ENCODE assay signal across 31 cellular contexts in genomic region chr10:36283827-36284226, GRCh38.
"Had no signal": no experiment of that assay in that cellular context is flagged by ENCODE, and none has a peak within 500 bp of the region (broad histone marks: within the 10 kb centered on the region; RNA-seq: fewer than 3 reads in every experiment).

No MANE protein-coding gene starts in this region.

- H3K27me3 ChIP-seq: ovary, right lobe of liver, spleen, suprapubic skin, testis, tibial artery, transverse colon, upper lobe of left lung, vagina had no signal

- H3K36me3 Mint-ChIP-seq: naive B cell; stimulated activated memory B cell treated with anti-CD40 and anti-IgM and Interleukin-4, amounts not matched to agents 10 μg/mL and 1 μg/mL and 100 μg/mL, for 72 hours had no signal

- H3K27me3 Mint-ChIP-seq: naive B cell; naive thymus-derived CD8-positive, alpha-beta T cell; natural killer cell treated with Interleukin-12 subunit alpha and Interleukin-12 subunit beta and Interleukin-15 and Interleukin-18, amount 100 ng/mL, for 72 hours; progenitor cell of endocrine pancreas; stimulated activated memory B cell treated with anti-CD40 and anti-IgM and Interleukin-4, amounts not matched to agents 10 μg/mL and 1 μg/mL and 100 μg/mL, for 72 hours; stimulated activated naive CD8-positive, alpha-beta T cell treated with anti-CD3 and anti-CD28 coated beads, Interleukin-15, Interleukin-2, amounts not matched to agents 100 ng/mL and 50 ng/mL, for 24 hours had no signal

- DNase-seq: naive B cell; naive thymus-derived CD8-positive, alpha-beta T cell; nephron progenitor cell; occipital lobe; ovary; right cardiac atrium; right lobe of liver; spleen; stimulated activated CD4-positive, alpha-beta T cell treated with anti-CD3 and anti-CD28 coated beads, Interleukin-12 subunit alpha, Interleukin-12 subunit beta, amount 100 ng/mL, for 4 hours; stimulated activated CD4-positive, alpha-beta T cell treated with anti-CD3 and anti-CD28 coated beads, Interleukin-1b, Interleukin-23, amount 100 ng/mL, for 48 hours; stimulated activated CD4-positive, alpha-beta T cell treated with anti-CD3 and anti-CD28 coated beads, Interleukin-4, amount 100 ng/mL, for 1 hour; stimulated activated CD4-positive, alpha-beta T cell treated with anti-CD3 and anti-CD28 coated beads, Interleukin-4, amount 100 ng/mL, for 4 hours; stimulated activated CD8-positive, alpha-beta memory T cell treated with anti-CD3 and anti-CD28 coated beads, Interleukin-4, amount 100 ng/mL, for 48 hours; stimulated activated naive CD4-positive, alpha-beta T cell; substantia nigra; testis; tibial artery; transverse colon had no signal

- H2AFZ ChIP-seq: parathyroid adenoma had no signal

- H3K4me1 Mint-ChIP-seq: naive B cell; naive thymus-derived CD8-positive, alpha-beta T cell; neural crest cell; stimulated activated memory B cell treated with anti-CD40 and anti-IgM and Interleukin-4, amounts not matched to agents 10 μg/mL and 1 μg/mL and 100 μg/mL, for 72 hours had no signal

- H3K79me2 ChIP-seq: parathyroid adenoma had no signal

- H3K27ac Mint-ChIP-seq: naive B cell; naive thymus-derived CD8-positive, alpha-beta T cell; natural killer cell treated with Interleukin-12 subunit alpha and Interleukin-12 subunit beta and Interleukin-15 and Interleukin-18, amount 100 ng/mL, for 72 hours; nephron progenitor cell; progenitor cell of endocrine pancreas; stimulated activated memory B cell treated with anti-CD40 and anti-IgM and Interleukin-4, amounts not matched to agents 10 μg/mL and 1 μg/mL and 100 μg/mL, for 72 hours; stimulated activated naive CD8-positive, alpha-beta T cell treated with anti-CD3 and anti-CD28 coated beads, Interleukin-15, Interleukin-2, amounts not matched to agents 100 ng/mL and 50 ng/mL, for 24 hours had no signal

- H3K9me3 ChIP-seq: ovary, testis had no signal

- H3K4me3 ChIP-seq: ovary, psoas muscle, right lobe of liver, skin epidermis, smooth muscle cell, spleen, suprapubic skin, testis, tibial artery, transverse colon, upper lobe of left lung, vagina had no signal

- H3K9ac ChIP-seq: parathyroid adenoma had no signal

- H3K4me2 ChIP-seq: smooth muscle cell had no signal

- H3K27ac ChIP-seq: ovary, parathyroid adenoma, psoas muscle, right lobe of liver, skin epidermis, spleen, suprapubic skin, testis, tibial artery, transverse colon, upper lobe of left lung, vagina had no signal

- H3K36me3 ChIP-seq: ovary, right lobe of liver, spleen, suprapubic skin, tibial artery, transverse colon, upper lobe of left lung, vagina had no signal

- H3K4me1 ChIP-seq: parathyroid adenoma, psoas muscle, right lobe of liver, spleen, suprapubic skin, testis, tibial artery, transverse colon, upper lobe of left lung, vagina had no signal

- ATAC-seq: naive thymus-derived CD8-positive, alpha-beta T cell; natural killer cell treated with Interleukin-12 subunit alpha and Interleukin-12 subunit beta and Interleukin-15 and Interleukin-18, amount 100 ng/mL, for 72 hours; psoas muscle; right cardiac atrium; stimulated activated memory B cell treated with anti-CD40 and anti-IgM and Interleukin-4, amounts not matched to agents 10 μg/mL and 1 μg/mL and 100 μg/mL, for 72 hours had no signal

- FAIRE-seq: urothelium cell line had no signal

- H3K4me3 Mint-ChIP-seq: naive B cell; naive thymus-derived CD8-positive, alpha-beta T cell; natural killer cell treated with Interleukin-12 subunit alpha and Interleukin-12 subunit beta and Interleukin-15 and Interleukin-18, amount 100 ng/mL, for 72 hours; nephron progenitor cell; neural crest cell; stimulated activated memory B cell treated with anti-CD40 and anti-IgM and Interleukin-4, amounts not matched to agents 10 μg/mL and 1 μg/mL and 100 μg/mL, for 72 hours; stimulated activated naive CD8-positive, alpha-beta T cell treated with anti-CD3 and anti-CD28 coated beads, Interleukin-15, Interleukin-2, amounts not matched to agents 100 ng/mL and 50 ng/mL, for 24 hours had no signal
